9 cellular contexts compared by ENCODE assay signal in the genomic region with DNA sequence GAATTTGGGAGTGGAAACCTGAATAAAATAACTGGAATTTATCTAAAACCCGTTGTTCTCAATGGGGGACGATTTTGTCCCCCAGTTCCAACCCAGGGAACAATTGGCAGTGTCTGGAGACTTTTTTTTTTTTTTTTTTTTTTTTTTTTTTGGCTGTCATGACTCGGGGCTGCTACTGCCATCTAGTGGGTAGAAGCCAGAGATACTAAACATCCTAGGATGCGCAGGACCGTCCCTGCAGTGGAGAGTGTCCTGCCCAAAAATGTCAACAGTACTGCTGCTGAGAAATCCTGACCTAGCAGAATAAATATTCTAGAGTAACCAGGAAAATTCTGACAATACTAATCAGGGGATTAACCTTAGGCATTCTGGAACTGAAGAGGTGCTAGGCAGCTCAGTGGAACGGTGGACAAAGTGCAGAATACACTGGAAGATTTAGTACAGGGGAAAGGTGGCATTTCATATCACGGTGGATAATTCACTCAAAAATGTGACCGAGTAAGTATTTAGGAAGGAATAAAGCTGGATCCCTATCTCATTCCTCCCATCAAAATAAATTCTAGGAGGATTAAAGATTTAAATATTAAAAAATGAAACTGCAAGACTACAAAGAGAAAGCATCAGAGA.
DNase-seq lines count a peak whose midpoint lies in the region; ATAC-seq and TF ChIP-seq lines count a peak whose summit lies in the region.
"Had no signal": no experiment of that assay in that cellular context is flagged by ENCODE, and none has a peak within 500 bp of the region (broad histone marks: within the 10 kb centered on the region; RNA-seq: fewer than 3 reads in every experiment).

No MANE protein-coding gene starts in this region.

- TF ChIP-seq CTCF in PC-9 (conservative IDR thresholded peaks at IDR 0.05) (peak; percentile 80), fibroblast of the aortic adventitia (IDR thresholded peaks at IDR 0.05; ENCODE audit: insufficient read depth, low read length) (peak; percentile 65), parathyroid adenoma (IDR thresholded peaks at IDR 0.05) (peak; percentile 50), lower leg skin (IDR thresholded peaks at IDR 0.05) (peak in 1 of 3 donors; percentile 29)

- POLR2A ChIA-PET in PC-9 (lab: Charles Lee; ENCODE audit: unreplicated experiment) = no interaction called here

- no TSS peak for BruUV-seq in PC-9 (replicated peaks; lab: Mats Ljungman, UMichigan)

- peaks cover 3% of the 10 kb centered on the region for H3K27me3 Mint-ChIP-seq in activated T-cell treated with anti-CD3 and anti-CD28 coated beads, Interleukin-2, amount 50 U/mL, for 72 hours (ENCODE audit: low read depth)

- peaks cover 24% of the 10 kb centered on the region for H3K27me3 ChIP-seq in GM23248 (replicated peaks; ENCODE audit: insufficient read depth)
- H3K27me3 ChIP-seq in PC-9 (ENCODE audit: insufficient read depth, low read depth) = no peaks in the 10 kb centered on the region
- no peaks in the 10 kb centered on the region for H3K27me3 ChIP-seq in parathyroid adenoma (ENCODE audit: control insufficient read depth, insufficient read depth, low read length)

- in situ Hi-C loops in GM23248 (cut with MboI) = no loop called here

- H3K36me3 ChIP-seq in GM23248 (ENCODE audit: low read depth) (no peaks in the 10 kb centered on the region), PC-9 (ENCODE audit: low read depth) (no peaks in the 10 kb centered on the region), parathyroid adenoma (ENCODE audit: control insufficient read depth, insufficient read depth, low read length) (no peaks in the 10 kb centered on the region)

- H3K27ac ChIP-seq in GM23248 = no peak overlapping the region
- no peak overlapping the region for H3K27ac ChIP-seq in PC-9
- H3K27ac ChIP-seq in parathyroid adenoma = no peak overlapping the region
- H3K27ac ChIP-seq: HL-60 had no signal

- H3K9me3 Mint-ChIP-seq in activated T-cell treated with anti-CD3 and anti-CD28 coated beads, Interleukin-2, amount 50 U/mL, for 72 hours = no peaks in the 10 kb centered on the region

- intact Hi-C loops in PC-9 (cut with micrococcal nuclease; ENCODE audit: unreplicated experiment) (loop anchor here (1.0 kb wide), 2 partner anchors 107 to 124 kb away; a partner anchor contains a TSS), lower leg skin (cut with DNase I; ENCODE audit: low total_unique reads) (no loop called here)

- CTCF ChIA-PET in PC-9 (lab: Charles Lee) = interaction anchor here (0.6 to 2.4 kb wide), 2 partner anchors 107 to 124 kb away, joined by 3 to 39 read pairs; no protein-coding TSS in a partner anchor

- TF ChIP-seq POLR2A in lower leg skin (IDR thresholded peaks at IDR 0.05) = no peak

- H3K9me3 ChIP-seq in GM23248 (ENCODE audit: low read depth) = no peaks in the 10 kb centered on the region
- no peaks in the 10 kb centered on the region for H3K9me3 ChIP-seq in PC-9 (ENCODE audit: insufficient read depth, low read depth)
- H3K9me3 ChIP-seq in parathyroid adenoma (ENCODE audit: control insufficient read depth, low read length) = no peaks in the 10 kb centered on the region

- H4K20me1 ChIP-seq in GM23248 (ENCODE audit: insufficient read depth) = no peaks in the 10 kb centered on the region
- no peaks in the 10 kb centered on the region for H4K20me1 ChIP-seq in PC-9 (ENCODE audit: insufficient read depth)

- H3K4me1 Mint-ChIP-seq in activated T-cell treated with anti-CD3 and anti-CD28 coated beads, Interleukin-2, amount 50 U/mL, for 72 hours (ENCODE audit: low read depth) = peaks cover 3% of the 10 kb centered on the region

- H3K4me2 ChIP-seq in GM23248 (ENCODE audit: unreplicated experiment) (no peak overlapping the region), PC-9 (no peak overlapping the region), parathyroid adenoma (ENCODE audit: low read length) (no peak overlapping the region)

- peak; percentile 69 to 76 for ATAC-seq in activated T-cell treated with anti-CD3 and anti-CD28 coated beads, Interleukin-2, amount 50 U/mL, for 72 hours (replicated peaks in 1 of 2)
- ATAC-seq in GM21717 (IDR thresholded peaks at IDR 0.05; ENCODE audit: unreplicated experiment) = no peak

- H3K27ac Mint-ChIP-seq in activated T-cell treated with anti-CD3 and anti-CD28 coated beads, Interleukin-2, amount 50 U/mL, for 72 hours = no peak overlapping the region

- WGBS in GM23248 (ENCODE audit: low coverage in 1 of 2, low lambda C conversion rate in 2 of 2, missing lambda C conversion rate in 2 of 2), 2 experiments = 6 to 10% methylated on average over 8 of the region's 8 CpGs
- WGBS in lower leg skin, 2 donors = 18% methylated on average over 8 of the region's 8 CpGs

- H2AFZ ChIP-seq in GM23248 (no peak overlapping the region), PC-9 (no peak overlapping the region), parathyroid adenoma (no peak overlapping the region)

- no peaks in the 10 kb centered on the region for H3K9me2 ChIP-seq in GM23248 (ENCODE audit: insufficient read depth)
- no peaks in the 10 kb centered on the region for H3K9me2 ChIP-seq in PC-9 (ENCODE audit: insufficient read depth)

- no peaks in the 10 kb centered on the region for H3K79me2 ChIP-seq in GM23248 (ENCODE audit: insufficient read depth)
- H3K79me2 ChIP-seq in PC-9 (ENCODE audit: low read depth) = no peaks in the 10 kb centered on the region
- H3K79me2 ChIP-seq in parathyroid adenoma = no peaks in the 10 kb centered on the region

- H3K4me3 Mint-ChIP-seq in activated T-cell treated with anti-CD3 and anti-CD28 coated beads, Interleukin-2, amount 50 U/mL, for 72 hours = no peak overlapping the region

- no peaks in the 10 kb centered on the region for H3K36me3 Mint-ChIP-seq in activated T-cell treated with anti-CD3 and anti-CD28 coated beads, Interleukin-2, amount 50 U/mL, for 72 hours (ENCODE audit: insufficient read depth in 2 of 2)

- H3K4me3 ChIP-seq in GM23248 (no peak overlapping the region), PC-9 (no peak overlapping the region), fibroblast of the aortic adventitia (ENCODE audit: low read depth, low read length) (no peak overlapping the region), parathyroid adenoma (ENCODE audit: low read depth, low read length) (no peak overlapping the region), lower leg skin (ENCODE audit: low read depth, poor library complexity, severe bottlenecking) (no peak overlapping the region)

- H3K4me1 ChIP-seq in GM23248 (ENCODE audit: insufficient read depth) = no peaks in the 10 kb centered on the region
- H3K4me1 ChIP-seq in PC-9 (replicated peaks; ENCODE audit: insufficient read depth) = no peaks in the 10 kb centered on the region
- no peaks in the 10 kb centered on the region for H3K4me1 ChIP-seq in parathyroid adenoma

- H3K9ac ChIP-seq in GM23248 (no peak overlapping the region), parathyroid adenoma (no peak overlapping the region)

- DNase-seq in AG20443 (ENCODE audit: low spot score) (peak; percentile 71), GM23248 (peak; percentile 69), PC-9 (peak; percentile 52 to 55), fibroblast of the aortic adventitia (ENCODE audit: low read depth) (peak; percentile 65), lower leg skin (ENCODE audit: low spot score in 2 of 2) (no peak)
- DNase-seq in activated T-cell treated with anti-CD3 and anti-CD28 coated beads, Interleukin-2, amount 50 U/mL, for 72 hours = peak; percentile 62 to 64

- no peaks in the 10 kb centered on the region for H3F3A ChIP-seq in GM23248 (ENCODE audit: insufficient read depth)
- peaks cover 9% of the 10 kb centered on the region for H3F3A ChIP-seq in PC-9 (ENCODE audit: insufficient read depth, low read depth)

Comparison
In these comparisons a context has a peak if more than half of its experiments do, and no peak if none do; other contexts are left out.
1. DNase-seq: peak in AG20443 (single experiment), GM23248 (single experiment), PC-9 (2 of 2), activated T-cell treated with anti-CD3 and anti-CD28 coated beads, Interleukin-2, amount 50 U/mL, for 72 hours (2 of 2) and fibroblast of the aortic adventitia (single experiment); none in lower leg skin (0 of 2).